Comparison of ENCODE assay signal across 21 cellular contexts in the genomic region with DNA sequence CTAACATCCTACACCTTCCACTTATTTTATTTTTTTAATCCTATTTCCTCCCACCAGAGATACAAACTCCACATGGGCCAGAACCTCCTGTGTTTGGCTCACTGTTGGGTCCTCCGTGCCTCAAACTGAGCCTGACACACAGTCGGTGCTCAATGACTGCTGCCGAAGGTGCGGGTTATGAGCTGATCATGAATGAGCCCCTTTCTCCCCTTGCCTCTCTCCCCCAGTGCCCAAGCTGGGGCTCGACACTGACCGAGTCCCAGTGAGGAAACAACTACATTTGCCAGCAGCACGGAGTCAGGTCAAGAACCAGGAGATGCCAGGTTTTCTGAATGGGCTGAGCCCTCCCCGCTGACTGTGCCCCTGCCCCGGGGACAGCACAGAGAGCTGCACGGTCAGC. TPM values are rescaled to one million over a fixed set of nuclear protein-coding genes. Genes with fewer than 3 reads are reported as not detected.
DNase-seq lines count a peak whose midpoint lies in the region; ATAC-seq and TF ChIP-seq lines count a peak whose summit lies in the region.
"Had no signal": no experiment of that assay in that cellular context is flagged by ENCODE, and none has a peak within 500 bp of the region (broad histone marks: within the 10 kb centered on the region; RNA-seq: fewer than 3 reads in every experiment).

No MANE protein-coding gene starts in this region.

- peaks cover 2% of the 10 kb centered on the region for H3K36me3 Mint-ChIP-seq in chondrocyte (ENCODE audit: low read depth)
- H3K36me3 Mint-ChIP-seq in activated T-helper 17 cell treated with anti-CD3 and anti-CD28 coated beads, Interleukin-2, amount 50 U/mL, for 72 hours (ENCODE audit: low read depth) = no peaks in the 10 kb centered on the region

- H3K4me1 Mint-ChIP-seq in chondrocyte (ENCODE audit: low read depth) = peaks cover 11% of the 10 kb centered on the region
- no peaks in the 10 kb centered on the region for H3K4me1 Mint-ChIP-seq in activated T-helper 17 cell treated with anti-CD3 and anti-CD28 coated beads, Interleukin-2, amount 50 U/mL, for 72 hours

- TF ChIP-seq CTCF in chondrocyte (IDR thresholded peaks at IDR 0.05) = no peak

- H3K9me3 Mint-ChIP-seq in chondrocyte (ENCODE audit: low read depth) = no peaks in the 10 kb centered on the region
- no peaks in the 10 kb centered on the region for H3K9me3 Mint-ChIP-seq in activated T-helper 17 cell treated with anti-CD3 and anti-CD28 coated beads, Interleukin-2, amount 50 U/mL, for 72 hours

- peak; percentile 12 for DNase-seq in Right ventricle myocardium superior
- no peak for DNase-seq in left cardiac atrium
- DNase-seq in chondrocyte (ENCODE audit: low spot score) = peak; percentile 68
- DNase-seq in posterior vena cava (ENCODE audit: low spot score) = peak; percentile 58
- no peak for DNase-seq in NCI-H510A (lab: John Stamatoyannopoulos, UW)
- no peak for DNase-seq in NCI-H2227 (lab: John Stamatoyannopoulos, UW; ENCODE audit: unreplicated experiment)
- DNase-seq: 8988T, C1 segment of cervical spinal cord, DMS53, GDM1, GOT3, KG1, NCI-H1092 treated with DMSO at 0.1 percent for 48 hours, NCI-H1436 treated with DMSO at 0.1 percent for 48 hours, NCI-H2029, NCI-H226, NCI-H524, OCI-M1, SHP77 had no signal

- intact Hi-C loops in Right ventricle myocardium superior (cut with DNase I) (no loop called here), left cardiac atrium (cut with DNase I) (no loop called here), posterior vena cava (cut with DNase I) (no loop called here)

- no peak overlapping the region for H3K4me3 Mint-ChIP-seq in chondrocyte (ENCODE audit: unreplicated experiment)
- no peak overlapping the region for H3K4me3 Mint-ChIP-seq in activated T-helper 17 cell treated with anti-CD3 and anti-CD28 coated beads, Interleukin-2, amount 50 U/mL, for 72 hours

- H3K27ac Mint-ChIP-seq in chondrocyte (ENCODE audit: unreplicated experiment) = no peak overlapping the region
- H3K27ac Mint-ChIP-seq in activated T-helper 17 cell treated with anti-CD3 and anti-CD28 coated beads, Interleukin-2, amount 50 U/mL, for 72 hours = no peak overlapping the region

- H3K27me3 Mint-ChIP-seq in chondrocyte (ENCODE audit: low read depth) = peaks cover 27% of the 10 kb centered on the region
- H3K27me3 Mint-ChIP-seq in activated T-helper 17 cell treated with anti-CD3 and anti-CD28 coated beads, Interleukin-2, amount 50 U/mL, for 72 hours = no peaks in the 10 kb centered on the region

- no peak for ATAC-seq in Right ventricle myocardium superior (ENCODE audit: poor library complexity)
- ATAC-seq in left cardiac atrium = no peak
- no peak for ATAC-seq in activated T-helper 17 cell treated with anti-CD3 and anti-CD28 coated beads, Interleukin-2, amount 50 U/mL, for 72 hours (replicated peaks)
- ATAC-seq: HCT116 had no signal

RNA-seq across cellular contexts. Expression of gene SARDH, which starts 45.0 kb away (rescaled TPM):
- total RNA-seq in Right ventricle myocardium superior (0.94 TPM), left cardiac atrium (1 to 10 TPM in 1 of 2 donors, under 1 TPM in 1; 0.88 to 1.4 TPM), chondrocyte (0.74 to 1.2 TPM in 2 of 3 replicates, not detected in the other), posterior vena cava (1 to 10 TPM in 1 of 2 donors, under 1 TPM in 1; 0.62 to 1.8 TPM)
- total RNA-seq in activated T-helper 17 cell treated with anti-CD3 and anti-CD28 coated beads, Interleukin-2, amount 50 U/mL, for 72 hours = 1 to 10 TPM; 2.7 to 2.8 TPM

RNA-seq across cellular contexts. Expression of gene DBH, which starts 57.0 kb away (rescaled TPM):
- total RNA-seq in Right ventricle myocardium superior = not detected
- not detected for total RNA-seq in left cardiac atrium
- not detected in 3 replicates for total RNA-seq in chondrocyte
- total RNA-seq in posterior vena cava = not detected
- total RNA-seq in activated T-helper 17 cell treated with anti-CD3 and anti-CD28 coated beads, Interleukin-2, amount 50 U/mL, for 72 hours = not detected

Comparison
In these comparisons a context has a peak if more than half of its experiments do, and no peak if none do; other contexts are left out.
1. DNase-seq: peak in Right ventricle myocardium superior (single experiment), chondrocyte (single experiment) and posterior vena cava (single experiment); none in left cardiac atrium (single experiment), NCI-H510A (single experiment) and NCI-H2227 (single experiment).